ENCODE assay signal across 1 cellular context in the genomic region with DNA sequence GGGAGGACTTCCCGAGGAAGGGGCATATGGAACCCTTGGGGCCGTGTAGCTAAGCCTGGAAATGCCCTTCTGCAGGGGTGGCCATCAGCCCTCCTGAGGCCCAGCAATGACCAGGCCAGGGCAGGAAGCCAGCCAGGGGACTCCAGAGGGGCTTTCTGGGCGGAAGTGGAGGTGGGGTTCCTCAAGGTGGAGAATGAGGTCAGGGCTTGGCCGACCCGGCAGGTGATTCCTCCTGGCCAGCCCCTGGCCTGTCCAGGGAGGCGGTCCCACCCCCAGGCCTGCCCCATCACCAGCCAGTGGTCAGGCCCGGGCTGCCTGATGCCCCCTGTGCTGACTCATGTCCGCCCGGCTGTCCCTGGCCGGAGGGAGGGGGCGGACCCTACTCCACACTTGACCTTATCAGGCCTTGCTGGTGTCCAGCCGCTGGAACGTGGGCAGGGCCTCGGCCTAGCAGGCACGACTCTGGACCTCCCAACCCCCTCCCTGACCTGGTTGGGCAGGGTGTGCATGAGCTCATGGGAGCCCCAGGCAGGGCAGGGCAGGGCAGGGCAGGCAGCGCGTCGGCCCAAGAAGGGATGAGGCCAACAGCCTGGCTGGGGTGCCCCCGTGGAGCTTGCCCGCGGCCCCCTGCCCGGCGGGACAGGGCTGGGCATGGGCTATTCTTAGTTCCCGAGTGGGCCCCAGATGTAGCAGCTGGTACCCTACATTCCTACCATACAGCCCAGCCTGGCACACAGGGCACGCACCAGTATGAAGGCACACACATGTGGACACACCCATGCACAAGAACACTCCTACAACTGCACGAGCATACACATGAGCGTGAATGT.
TF ChIP-seq lines count a peak whose summit lies in the region.

No MANE protein-coding gene starts in this region.

TF ChIP-seq in HepG2, 621 proteins besides CTCF, POLR2A, EP300 and RAD21 (continued from another document):
- TF ChIP-seq, protein P1, sequence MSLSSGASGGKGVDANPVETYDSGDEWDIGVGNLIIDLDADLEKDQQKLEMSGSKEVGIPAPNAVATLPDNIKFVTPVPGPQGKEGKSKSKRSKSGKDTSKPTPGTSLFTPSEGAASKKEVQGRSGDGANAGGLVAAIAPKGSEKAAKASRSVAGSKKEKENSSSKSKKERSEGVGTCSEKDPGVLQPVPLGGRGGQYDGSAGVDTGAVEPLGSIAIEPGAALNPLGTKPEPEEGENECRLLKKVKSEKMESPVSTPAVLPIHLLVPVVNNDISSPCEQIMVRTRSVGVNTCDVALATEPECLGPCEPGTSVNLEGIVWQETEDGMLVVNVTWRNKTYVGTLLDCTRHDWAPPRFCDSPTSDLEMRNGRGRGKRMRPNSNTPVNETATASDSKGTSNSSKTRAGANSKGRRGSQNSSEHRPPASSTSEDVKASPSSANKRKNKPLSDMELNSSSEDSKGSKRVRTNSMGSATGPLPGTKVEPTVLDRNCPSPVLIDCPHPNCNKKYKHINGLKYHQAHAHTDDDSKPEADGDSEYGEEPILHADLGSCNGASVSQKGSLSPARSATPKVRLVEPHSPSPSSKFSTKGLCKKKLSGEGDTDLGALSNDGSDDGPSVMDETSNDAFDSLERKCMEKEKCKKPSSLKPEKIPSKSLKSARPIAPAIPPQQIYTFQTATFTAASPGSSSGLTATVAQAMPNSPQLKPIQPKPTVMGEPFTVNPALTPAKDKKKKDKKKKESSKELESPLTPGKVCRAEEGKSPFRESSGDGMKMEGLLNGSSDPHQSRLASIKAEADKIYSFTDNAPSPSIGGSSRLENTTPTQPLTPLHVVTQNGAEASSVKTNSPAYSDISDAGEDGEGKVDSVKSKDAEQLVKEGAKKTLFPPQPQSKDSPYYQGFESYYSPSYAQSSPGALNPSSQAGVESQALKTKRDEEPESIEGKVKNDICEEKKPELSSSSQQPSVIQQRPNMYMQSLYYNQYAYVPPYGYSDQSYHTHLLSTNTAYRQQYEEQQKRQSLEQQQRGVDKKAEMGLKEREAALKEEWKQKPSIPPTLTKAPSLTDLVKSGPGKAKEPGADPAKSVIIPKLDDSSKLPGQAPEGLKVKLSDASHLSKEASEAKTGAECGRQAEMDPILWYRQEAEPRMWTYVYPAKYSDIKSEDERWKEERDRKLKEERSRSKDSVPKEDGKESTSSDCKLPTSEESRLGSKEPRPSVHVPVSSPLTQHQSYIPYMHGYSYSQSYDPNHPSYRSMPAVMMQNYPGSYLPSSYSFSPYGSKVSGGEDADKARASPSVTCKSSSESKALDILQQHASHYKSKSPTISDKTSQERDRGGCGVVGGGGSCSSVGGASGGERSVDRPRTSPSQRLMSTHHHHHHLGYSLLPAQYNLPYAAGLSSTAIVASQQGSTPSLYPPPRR (CRISPR knock-in tag; IDR thresholded peaks at IDR 0.05; ENCODE audit: borderline replicate concordance), result peak; percentile 88
- peak; percentile 72 for TF ChIP-seq BORCS8-MEF2B (CRISPR knock-in tag; IDR thresholded peaks at IDR 0.05)
- no peak for TF ChIP-seq ETV6 (CRISPR knock-in tag; conservative IDR thresholded peaks at IDR 0.05)
- TF ChIP-seq, protein P2, sequence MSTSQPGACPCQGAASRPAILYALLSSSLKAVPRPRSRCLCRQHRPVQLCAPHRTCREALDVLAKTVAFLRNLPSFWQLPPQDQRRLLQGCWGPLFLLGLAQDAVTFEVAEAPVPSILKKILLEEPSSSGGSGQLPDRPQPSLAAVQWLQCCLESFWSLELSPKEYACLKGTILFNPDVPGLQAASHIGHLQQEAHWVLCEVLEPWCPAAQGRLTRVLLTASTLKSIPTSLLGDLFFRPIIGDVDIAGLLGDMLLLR (CRISPR knock-in tag; IDR thresholded peaks at IDR 0.05), result 0 out of 2 replicates have a peak, but pooled peaks have one; percentile 33
- peak; percentile 41; the same call in 1 of the 2 replicates for TF ChIP-seq ZNF337 (CRISPR knock-in tag; IDR thresholded peaks at IDR 0.05; ENCODE audit: borderline replicate concordance, low read depth)
- TF ChIP-seq MED13 (CRISPR knock-in tag; IDR thresholded peaks at IDR 0.05), result no peak
- peak; percentile 96 for TF ChIP-seq MEF2D (CRISPR knock-in tag; IDR thresholded peaks at IDR 0.05)
- peak; percentile 89 for TF ChIP-seq ZNF747 (CRISPR knock-in tag; IDR thresholded peaks at IDR 0.05; ENCODE audit: borderline replicate concordance)
- TF ChIP-seq, protein P3, sequence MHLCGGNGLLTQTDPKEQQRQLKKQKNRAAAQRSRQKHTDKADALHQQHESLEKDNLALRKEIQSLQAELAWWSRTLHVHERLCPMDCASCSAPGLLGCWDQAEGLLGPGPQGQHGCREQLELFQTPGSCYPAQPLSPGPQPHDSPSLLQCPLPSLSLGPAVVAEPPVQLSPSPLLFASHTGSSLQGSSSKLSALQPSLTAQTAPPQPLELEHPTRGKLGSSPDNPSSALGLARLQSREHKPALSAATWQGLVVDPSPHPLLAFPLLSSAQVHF (CRISPR knock-in tag; IDR thresholded peaks at IDR 0.05), result no peak
- peak; percentile 96 for TF ChIP-seq HIVEP1 (CRISPR knock-in tag; IDR thresholded peaks at IDR 0.05)
- TF ChIP-seq SMAD1 (CRISPR knock-in tag; IDR thresholded peaks at IDR 0.05; ENCODE audit: borderline replicate concordance, low read depth), result no peak
- peak; percentile 46; the same call in 1 of the 2 replicates for TF ChIP-seq YEATS4 (CRISPR knock-in tag; IDR thresholded peaks at IDR 0.05; ENCODE audit: borderline replicate concordance)
- no peak for TF ChIP-seq ZNF644 (CRISPR knock-in tag; IDR thresholded peaks at IDR 0.05; ENCODE audit: low read depth)
- peak; percentile 93; the same call in 1 of the 2 replicates for TF ChIP-seq DPF2 (CRISPR knock-in tag; IDR thresholded peaks at IDR 0.05; ENCODE audit: borderline replicate concordance, low read depth)
- TF ChIP-seq MTA1 (CRISPR knock-in tag; IDR thresholded peaks at IDR 0.05; ENCODE audit: borderline replicate concordance), result peak; percentile 88; the same call in 1 of the 2 replicates
- no peak for TF ChIP-seq SP1 (IDR thresholded peaks at IDR 0.05)
- peak; percentile 64 for TF ChIP-seq SP1 (CRISPR knock-in tag; IDR thresholded peaks at IDR 0.05)
- TF ChIP-seq, protein P4, sequence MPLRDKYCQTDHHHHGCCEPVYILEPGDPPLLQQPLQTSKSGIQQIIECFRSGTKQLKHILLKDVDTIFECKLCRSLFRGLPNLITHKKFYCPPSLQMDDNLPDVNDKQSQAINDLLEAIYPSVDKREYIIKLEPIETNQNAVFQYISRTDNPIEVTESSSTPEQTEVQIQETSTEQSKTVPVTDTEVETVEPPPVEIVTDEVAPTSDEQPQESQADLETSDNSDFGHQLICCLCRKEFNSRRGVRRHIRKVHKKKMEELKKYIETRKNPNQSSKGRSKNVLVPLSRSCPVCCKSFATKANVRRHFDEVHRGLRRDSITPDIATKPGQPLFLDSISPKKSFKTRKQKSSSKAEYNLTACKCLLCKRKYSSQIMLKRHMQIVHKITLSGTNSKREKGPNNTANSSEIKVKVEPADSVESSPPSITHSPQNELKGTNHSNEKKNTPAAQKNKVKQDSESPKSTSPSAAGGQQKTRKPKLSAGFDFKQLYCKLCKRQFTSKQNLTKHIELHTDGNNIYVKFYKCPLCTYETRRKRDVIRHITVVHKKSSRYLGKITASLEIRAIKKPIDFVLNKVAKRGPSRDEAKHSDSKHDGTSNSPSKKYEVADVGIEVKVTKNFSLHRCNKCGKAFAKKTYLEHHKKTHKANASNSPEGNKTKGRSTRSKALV (CRISPR knock-in tag; IDR thresholded peaks at IDR 0.05), result 0 out of 2 replicates have a peak, but pooled peaks have one; percentile 65
- TF ChIP-seq ZNF607 (CRISPR knock-in tag; IDR thresholded peaks at IDR 0.05; ENCODE audit: borderline replicate concordance), result peak; percentile 76; the same call in 1 of the 2 replicates
- TF ChIP-seq HMGA1 (CRISPR knock-in tag; conservative IDR thresholded peaks at IDR 0.05), result no peak
- peak; percentile 86 for TF ChIP-seq MIER3 (CRISPR knock-in tag; IDR thresholded peaks at IDR 0.05; ENCODE audit: borderline replicate concordance)
- peak; percentile 87 for TF ChIP-seq ARNT2 (CRISPR knock-in tag; IDR thresholded peaks at IDR 0.05; ENCODE audit: low read depth)
- TF ChIP-seq CBX5 (CRISPR knock-in tag; IDR thresholded peaks at IDR 0.05; ENCODE audit: borderline replicate concordance), result no peak
- TF ChIP-seq GATAD2A (CRISPR knock-in tag; IDR thresholded peaks at IDR 0.05), result peak; percentile 82
- TF ChIP-seq ARNTL (CRISPR knock-in tag; IDR thresholded peaks at IDR 0.05), result peak; percentile 87
- no peak for TF ChIP-seq ZNF841 (CRISPR knock-in tag; IDR thresholded peaks at IDR 0.05; ENCODE audit: borderline replicate concordance)
- TF ChIP-seq FOSL1 (CRISPR knock-in tag; IDR thresholded peaks at IDR 0.05; ENCODE audit: borderline replicate concordance), result peak; percentile 80; the same call in 1 of the 2 replicates
